8 cellular contexts compared by ENCODE assay signal in genomic region chr2:127408004-127408806, GRCh38. TPM values are rescaled to one million over a fixed set of nuclear protein-coding genes. Genes with fewer than 3 reads are reported as not detected.
DNase-seq lines count a peak whose midpoint lies in the region; ATAC-seq and TF ChIP-seq lines count a peak whose summit lies in the region.

No MANE protein-coding gene starts in this region.

- peak overlapping the region; percentile 82 to 90 (median 88) for H3K27ac ChIP-seq in body of pancreas
- peak overlapping the region; percentile 87 to 93 (median 90) for H3K27ac ChIP-seq in sigmoid colon

- H3K36me3 ChIP-seq in body of pancreas (replicated peaks in 1 of 2; ENCODE audit: insufficient read depth in 1 of 2, low read depth in 2 of 2) (no peaks in the 10 kb centered on the region), sigmoid colon (no peaks in the 10 kb centered on the region)

- CTCF ChIA-PET in GM10248 (lab: Yijun Ruan, JAX): interaction anchor here (1.1 kb wide), 1 partner anchor 17 kb away, joined by 3 read pairs; no protein-coding TSS in a partner anchor

- POLR2A ChIA-PET in GM10248 (lab: Yijun Ruan, JAX): no interaction called here

- H3K4me1 ChIP-seq in body of pancreas (peaks cover 22% of the 10 kb centered on the region), sigmoid colon (peaks cover 0 to 33% (median 25%) of the 10 kb centered on the region in 4 donors)

- no peak for TF ChIP-seq CTCF in GM10248 (IDR thresholded peaks at IDR 0.05; ENCODE audit: control extremely low read depth, extremely low read depth, low read depth, missing control alignments)
- TF ChIP-seq CTCF in body of pancreas (IDR thresholded peaks at IDR 0.05): peak in 3 of 7 experiments; percentile 1 to 37 (median 32)
- no peak for TF ChIP-seq CTCF in sigmoid colon (IDR thresholded peaks at IDR 0.05)

- intact Hi-C loops in body of pancreas (cut with DNase I) (no loop called here), sigmoid colon (cut with DNase I) (loop anchor here (1.0 to 10.0 kb wide), 4 partner anchors 21 to 343 kb away; partner anchors contain the start of genes IWS1 and MAP3K2)

- TF ChIP-seq POLR2A in body of pancreas (IDR thresholded peaks at IDR 0.05): peak; percentile 54 to 68 (median 63)
- no peak for TF ChIP-seq POLR2A in sigmoid colon (IDR thresholded peaks at IDR 0.05)

- ATAC-seq in HG02759 (IDR thresholded peaks at IDR 0.05; ENCODE audit: unreplicated experiment) (peak; percentile 88), body of pancreas (peak; percentile 95), GM18517 (IDR thresholded peaks at IDR 0.05; ENCODE audit: unreplicated experiment) (no peak)

- TF ChIP-seq EP300 in sigmoid colon (IDR thresholded peaks at IDR 0.05): peak in 2 of 4 donors; percentile 21 to 71

- DNase-seq in GM10248 (ENCODE audit: extremely low spot score): peak; percentile 83
- DNase-seq in NCI-H1694 treated with DMSO at 0.1 percent for 48 hours (lab: John Stamatoyannopoulos, UW): peak; percentile 66
- DNase-seq in UCSD-AML1 (lab: John Stamatoyannopoulos, UW; ENCODE audit: unreplicated experiment): peak; percentile 91
- peak; percentile 92 to 96 (median 94) for DNase-seq in body of pancreas
- peak; percentile 96 for DNase-seq in sigmoid colon

- H3K9me3 ChIP-seq in body of pancreas (no peaks in the 10 kb centered on the region), sigmoid colon (no peaks in the 10 kb centered on the region)

- H3K4me3 ChIP-seq in body of pancreas: no peak overlapping the region
- peak overlapping the region; percentile 57 for H3K4me3 ChIP-seq in iPS-11a (ENCODE audit: low read depth, low read length)
- H3K4me3 ChIP-seq in sigmoid colon: peak overlapping the region; percentile 38 to 63 (median 57)

- 4 to 49% methylated on average over 5 to 58 of the region's 75 CpGs for WGBS in body of pancreas, 2 donors
- WGBS in sigmoid colon, 2 donors: 2 to 8% methylated on average over 75 of the region's 75 CpGs

- no peaks in the 10 kb centered on the region for H3K27me3 ChIP-seq in body of pancreas
- H3K27me3 ChIP-seq in sigmoid colon: no peaks in the 10 kb centered on the region

RNA-seq across cellular contexts. Expression of gene PROC, which starts 10.0 kb away (rescaled TPM):
- under 1 TPM in 1 of 2 donors, not detected in 1; 0.26 TPM for total RNA-seq in body of pancreas
- total RNA-seq in sigmoid colon: not detected
- 1 to 10 TPM; 1.4 to 7.8 (median 1.8) TPM for polyA plus RNA-seq in sigmoid colon

RNA-seq across cellular contexts. Expression of gene MAP3K2, which starts 20.4 kb away (rescaled TPM):
- total RNA-seq in body of pancreas: 10 to 100 TPM; 27.8 to 35.3 TPM
- total RNA-seq in sigmoid colon: 10 to 100 TPM; 39.9 to 52.2 (median 47.7) TPM
- polyA plus RNA-seq in sigmoid colon: 10 to 100 TPM in 1 of 3 donors, 1 to 10 TPM in 2; 9.0 to 10.4 (median 9.2) TPM

Comparison
In these comparisons a context has a peak if more than half of its experiments do, and no peak if none do; other contexts are left out.
1. H3K4me3 ChIP-seq: peak in iPS-11a (single experiment) and sigmoid colon (4 of 4); none in body of pancreas (0 of 2).
2. POLR2A ChIP-seq: peak in body of pancreas (3 of 3); none in sigmoid colon (0 of 2).
3. Peak in every context shown above with its lines, with median percentiles within 50 percentile points of each other: DNase-seq.